In genomic region chr9:12963537-12963936, GRCh38 we compare ENCODE assay signal across 17 cellular contexts.
"Had no signal": no experiment of that assay in that cellular context is flagged by ENCODE, and none has a peak within 500 bp of the region (broad histone marks: within the 10 kb centered on the region; RNA-seq: fewer than 3 reads in every experiment).

No MANE protein-coding gene starts in this region.

- H3K27ac Mint-ChIP-seq: endodermal cell; naive thymus-derived CD8-positive, alpha-beta T cell; stimulated activated effector memory CD8-positive, alpha-beta T cell treated with anti-CD3 and anti-CD28 coated beads, Interleukin-12 subunit alpha, Interleukin-12 subunit beta, amount 100 ng/mL, for 72 hours; type B pancreatic cell had no signal

- DNase-seq: effector CD4-positive, alpha-beta T cell; endodermal cell; foreskin melanocyte; head of caudate nucleus; kidney; left cardiac atrium; left ventricle myocardium inferior; midbrain; naive thymus-derived CD8-positive, alpha-beta T cell; ovary; stimulated activated CD4-positive, alpha-beta T cell treated with anti-CD3 and anti-CD28 coated beads, Interleukin-4, amount 100 ng/mL, for 1 hour; stimulated activated CD8-positive, alpha-beta memory T cell treated with anti-CD3 and anti-CD28 coated beads, Interleukin-4, amount 100 ng/mL, for 48 hours; stimulated activated naive CD8-positive, alpha-beta T cell treated with anti-CD3 and anti-CD28 coated beads, Interleukin-15, Interleukin-2, amounts not matched to agents 100 U/mL and 50 U/mL, for 24 hours; thyroid gland had no signal

- H3K4me3 Mint-ChIP-seq: endodermal cell; naive thymus-derived CD8-positive, alpha-beta T cell; neural crest cell; stimulated activated effector memory CD8-positive, alpha-beta T cell treated with anti-CD3 and anti-CD28 coated beads, Interleukin-12 subunit alpha, Interleukin-12 subunit beta, amount 100 ng/mL, for 72 hours; type B pancreatic cell had no signal

- H3K9me3 Mint-ChIP-seq: type B pancreatic cell had no signal

- H3K36me3 Mint-ChIP-seq: naive thymus-derived CD8-positive, alpha-beta T cell; stimulated activated effector memory CD8-positive, alpha-beta T cell treated with anti-CD3 and anti-CD28 coated beads, Interleukin-12 subunit alpha, Interleukin-12 subunit beta, amount 100 ng/mL, for 72 hours; type B pancreatic cell had no signal

- H3K4me1 Mint-ChIP-seq: endodermal cell; naive thymus-derived CD8-positive, alpha-beta T cell; neural crest cell; stimulated activated effector memory CD8-positive, alpha-beta T cell treated with anti-CD3 and anti-CD28 coated beads, Interleukin-12 subunit alpha, Interleukin-12 subunit beta, amount 100 ng/mL, for 72 hours had no signal

- ATAC-seq: naive thymus-derived CD8-positive, alpha-beta T cell; stimulated activated effector memory CD8-positive, alpha-beta T cell treated with anti-CD3 and anti-CD28 coated beads, Interleukin-12 subunit alpha, Interleukin-12 subunit beta, amount 100 ng/mL, for 72 hours; stimulated activated naive CD8-positive, alpha-beta T cell treated with anti-CD3 and anti-CD28 coated beads, Interleukin-15, Interleukin-2, amounts not matched to agents 100 U/mL and 50 U/mL, for 24 hours had no signal

- H3K27me3 Mint-ChIP-seq: naive thymus-derived CD8-positive, alpha-beta T cell; type B pancreatic cell had no signal
